ENCODE assay signal across 23 cellular contexts in genomic region chr7:69419928-69420327, GRCh38.
DNase-seq lines count a peak whose midpoint lies in the region; ATAC-seq lines count a peak whose summit lies in the region.
"Had no signal": no experiment of that assay in that cellular context is flagged by ENCODE, and none has a peak within 500 bp of the region (broad histone marks: within the 10 kb centered on the region; RNA-seq: fewer than 3 reads in every experiment).

No MANE protein-coding gene starts in this region.

- H3K23ac ChIP-seq in mesenchymal stem cell (ENCODE audit: low read length in 2 of 2) = no peak overlapping the region

- H3K27ac ChIP-seq in mesenchymal stem cell (ENCODE audit: low read length, poor library complexity, severe bottlenecking) = no peak overlapping the region
- H3K27ac ChIP-seq: left lung, neutrophil, SK-N-MC, testis had no signal

- H3K9ac ChIP-seq in mesenchymal stem cell (ENCODE audit: low read length) = no peak overlapping the region

- WGBS in mesenchymal stem cell = 63% methylated on average over 4 of the region's 5 CpGs

- H2AK5ac ChIP-seq in mesenchymal stem cell (ENCODE audit: low read length, severe bottlenecking) = no peak overlapping the region

- H3K18ac ChIP-seq in mesenchymal stem cell (ENCODE audit: low read depth in 1 of 2, low read length in 2 of 2) = no peak overlapping the region

- no peak overlapping the region for H4K91ac ChIP-seq in mesenchymal stem cell (ENCODE audit: low read length)

- H3K4me2 ChIP-seq in mesenchymal stem cell (ENCODE audit: low read length, poor library complexity, severe bottlenecking) = no peak overlapping the region

- DNase-seq in Daoy (ENCODE audit: low read depth) (peak; percentile 54), H4 (ENCODE audit: low spot score) (peak; percentile 51), MV-4-11 (lab: John Stamatoyannopoulos, UW) (peak; percentile 87), mesenchymal stem cell (peak; percentile 18), occipital lobe (lab: John Stamatoyannopoulos, UW) (no peak), AG08396 (ENCODE audit: low spot score) (no peak), GM19238 (ENCODE audit: insufficient read length, low spot score) (no peak)
- DNase-seq: activated CD4-positive, alpha-beta T cell treated with anti-CD3 and anti-CD28 coated beads for 1 hour; activated T-cell treated with anti-CD3 and anti-CD28 coated beads for 4 hours; Calu3; DND-41; hypothalamus; IMR-90; left lung; NCI-H2029; NCI-H2227 treated with DMSO at 0.1 percent for 48 hours; NCI-H526 treated with DMSO at 0.1 percent for 48 hours; stimulated activated CD4-positive, alpha-beta T cell treated with anti-CD3 and anti-CD28 coated beads, Interleukin-15, amount 100 ng/mL, for 24 hours; stimulated activated naive CD4-positive, alpha-beta T cell treated with Interleukin-2 at 50 U/mL for 16 hours; testis had no signal

- no peak overlapping the region for H2BK120ac ChIP-seq in mesenchymal stem cell (ENCODE audit: low read depth, low read length)

- no peaks in the 10 kb centered on the region for H3K79me1 ChIP-seq in mesenchymal stem cell (replicated peaks; ENCODE audit: low read length, poor library complexity, severe bottlenecking)

- H3K4ac ChIP-seq in mesenchymal stem cell (ENCODE audit: low read depth in 1 of 2, low read length in 2 of 2) = no peak overlapping the region

- H3K4me1 ChIP-seq in mesenchymal stem cell (ENCODE audit: control insufficient read depth, insufficient read depth, low read depth, low read length) = no peaks in the 10 kb centered on the region
- H3K4me1 ChIP-seq: left lung, testis had no signal

- no peak overlapping the region for H2AFZ ChIP-seq in mesenchymal stem cell (ENCODE audit: low read depth, low read length)

- peaks cover 0 to 5% of the 10 kb centered on the region in 2 experiments for H3K27me3 ChIP-seq in mesenchymal stem cell (ENCODE audit: control insufficient read depth in 1 of 2, insufficient read depth in 1 of 2, low read length in 2 of 2)
- H3K27me3 ChIP-seq: left lung, neutrophil, testis had no signal

- no peak overlapping the region for H3K14ac ChIP-seq in mesenchymal stem cell (ENCODE audit: low read length in 2 of 2)

- H2BK15ac ChIP-seq in mesenchymal stem cell (ENCODE audit: low read depth, poor library complexity, severe bottlenecking) = no peak overlapping the region

- H2BK12ac ChIP-seq in mesenchymal stem cell (ENCODE audit: low read length in 2 of 2) = no peak overlapping the region

- no peak overlapping the region for H2BK5ac ChIP-seq in mesenchymal stem cell (ENCODE audit: low read depth, low read length, poor library complexity, severe bottlenecking)

- no peaks in the 10 kb centered on the region for H3K36me3 ChIP-seq in mesenchymal stem cell (ENCODE audit: control insufficient read depth in 1 of 2, insufficient read depth in 2 of 2, low read depth in 1 of 2, low read length in 2 of 2)
- H3K36me3 ChIP-seq: left lung, neutrophil had no signal

- no peak overlapping the region for H4K8ac ChIP-seq in mesenchymal stem cell (ENCODE audit: low read length)

- H3K9me3 ChIP-seq in mesenchymal stem cell (ENCODE audit: control insufficient read depth, low read length) = peaks cover 5% of the 10 kb centered on the region
- H3K9me3 ChIP-seq: neutrophil, testis had no signal

- no peak overlapping the region for H3K4me3 ChIP-seq in mesenchymal stem cell (ENCODE audit: insufficient read depth in 1 of 2, low read depth in 1 of 2, low read length in 2 of 2)
- H3K4me3 ChIP-seq: left lung, SK-N-MC, testis had no signal

- no peak for ATAC-seq in GM21381 (IDR thresholded peaks at IDR 0.05; ENCODE audit: unreplicated experiment)
- ATAC-seq: left lung had no signal

Comparison
In these comparisons a context has a peak if more than half of its experiments do, and no peak if none do; other contexts are left out.
1. DNase-seq: peak in Daoy (single experiment), H4 (single experiment), MV-4-11 (single experiment) and mesenchymal stem cell (single experiment); none in occipital lobe (single experiment), AG08396 (single experiment) and GM19238 (single experiment).